In the genomic region with DNA sequence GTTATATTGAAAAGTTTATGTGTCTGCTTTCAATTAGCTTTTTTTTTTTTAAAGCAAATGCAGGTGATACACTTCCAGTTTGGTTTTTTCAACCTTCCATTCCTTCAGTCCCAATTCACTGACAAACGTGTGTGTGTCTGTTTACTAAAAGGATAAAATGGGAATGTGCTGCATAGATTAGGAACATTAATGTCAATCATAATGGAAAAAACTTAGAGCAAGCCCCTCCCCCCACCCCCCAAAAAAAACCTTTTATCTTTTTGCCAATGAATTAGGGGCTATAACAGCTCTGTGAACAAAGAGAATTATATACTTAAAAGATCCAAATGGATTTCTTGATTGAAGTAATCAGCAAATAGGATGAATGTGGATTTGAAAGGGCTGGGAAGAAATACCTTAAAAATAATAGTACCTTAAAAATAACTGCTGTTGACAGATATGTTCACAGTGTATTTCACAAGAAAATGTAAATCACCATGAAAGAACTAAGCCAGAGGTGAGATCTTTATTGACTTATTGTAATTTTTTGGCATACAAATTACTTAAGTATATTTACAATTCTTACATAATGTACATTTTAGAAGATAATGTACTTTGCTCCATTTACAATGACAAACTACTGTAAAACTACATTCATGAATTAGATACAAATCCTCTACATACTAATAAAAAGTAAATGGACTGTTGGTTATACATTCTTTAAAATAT, we compare ENCODE assay signal across 29 cellular contexts.
"Had no signal": no experiment of that assay in that cellular context is flagged by ENCODE, and none has a peak within 500 bp of the region (broad histone marks: within the 10 kb centered on the region; RNA-seq: fewer than 3 reads in every experiment).

No MANE protein-coding gene starts in this region.

- H3K36me3 Mint-ChIP-seq: brain had no signal

- H3K9me3 Mint-ChIP-seq: activated B cell treated with CpG ODN at 0.5 μM for 24 hours; activated CD8-positive, alpha-beta T cell treated with anti-CD3 and anti-CD28 coated beads for 36 hours; activated naive CD8-positive, alpha-beta T cell treated with anti-CD3 and anti-CD28 coated beads, Interleukin-2, amount 10 ng/mL, durations not matched to agents 7 days and 5 days; activated T-cell treated with anti-CD3 and anti-CD28 coated beads, Interleukin-2, amount 50 U/mL, for 4 hours; activated T-helper 17 cell treated with anti-CD3 and anti-CD28 coated beads, Interleukin-2, amount 50 U/mL, for 72 hours; T-helper 1 cell treated with Interleukin-12 subunit alpha and Interleukin-12 subunit beta and Interleukin-4 antibody, amounts not matched to agents 30 μg/mL and 1 μg/mL, for 36 hours; T-helper 2 cell treated with Interferon-gamma antibody and Interleukin-4, amounts not matched to agents 5 μg/mL and 100 μg/mL, for 36 hours had no signal

- H3K4me3 Mint-ChIP-seq: activated B cell treated with CpG ODN at 0.5 μM for 24 hours; activated CD8-positive, alpha-beta T cell treated with anti-CD3 and anti-CD28 coated beads for 36 hours; activated naive CD8-positive, alpha-beta T cell treated with anti-CD3 and anti-CD28 coated beads, Interleukin-2, amount 10 ng/mL, durations not matched to agents 7 days and 5 days; activated T-cell treated with anti-CD3 and anti-CD28 coated beads, Interleukin-2, amount 50 U/mL, for 4 hours; activated T-helper 17 cell treated with anti-CD3 and anti-CD28 coated beads, Interleukin-2, amount 50 U/mL, for 72 hours; T-helper 1 cell treated with Interleukin-12 subunit alpha and Interleukin-12 subunit beta and Interleukin-4 antibody, amounts not matched to agents 30 μg/mL and 1 μg/mL, for 36 hours; T-helper 2 cell treated with Interferon-gamma antibody and Interleukin-4, amounts not matched to agents 5 μg/mL and 100 μg/mL, for 36 hours had no signal

- H3K9me3 ChIP-seq: ascending aorta, breast epithelium, colonic mucosa, esophagus squamous epithelium, gastroesophageal sphincter, heart right ventricle had no signal

- H3K27me3 Mint-ChIP-seq: activated B cell treated with CpG ODN at 0.5 μM for 24 hours; activated CD8-positive, alpha-beta T cell treated with anti-CD3 and anti-CD28 coated beads for 36 hours; activated naive CD8-positive, alpha-beta T cell treated with anti-CD3 and anti-CD28 coated beads, Interleukin-2, amount 10 ng/mL, durations not matched to agents 7 days and 5 days; activated T-helper 17 cell treated with anti-CD3 and anti-CD28 coated beads, Interleukin-2, amount 50 U/mL, for 72 hours had no signal

- ATAC-seq: activated CD4-positive, CD25-positive, alpha-beta regulatory T cell treated with anti-CD3 and anti-CD28 coated beads, Interleukin-2, amount 50 U/mL, for 24 hours; activated CD8-positive, alpha-beta T cell treated with anti-CD3 and anti-CD28 coated beads for 36 hours; activated T-cell treated with anti-CD3 and anti-CD28 coated beads, Interleukin-2, amount 50 U/mL, for 4 hours; activated T-helper 17 cell treated with anti-CD3 and anti-CD28 coated beads, Interleukin-2, amount 50 U/mL, for 72 hours; gastroesophageal sphincter; heart right ventricle had no signal

- H3K27ac Mint-ChIP-seq: activated B cell treated with CpG ODN at 0.5 μM for 24 hours; activated CD8-positive, alpha-beta T cell treated with anti-CD3 and anti-CD28 coated beads for 36 hours; activated naive CD8-positive, alpha-beta T cell treated with anti-CD3 and anti-CD28 coated beads, Interleukin-2, amount 10 ng/mL, durations not matched to agents 7 days and 5 days; brain; T-helper 1 cell treated with Interleukin-12 subunit alpha and Interleukin-12 subunit beta and Interleukin-4 antibody, amounts not matched to agents 30 μg/mL and 1 μg/mL, for 36 hours; T-helper 2 cell treated with Interferon-gamma antibody and Interleukin-4, amounts not matched to agents 5 μg/mL and 100 μg/mL, for 36 hours had no signal

- DNase-seq: activated B cell treated with CpG ODN at 0.5 μM for 24 hours; activated CD4-positive, alpha-beta T cell treated with anti-CD3 and anti-CD28 coated beads for 48 hours; activated CD4-positive, alpha-beta T cell treated with anti-CD3 and anti-CD28 coated beads, Interleukin-2, amount 50 U/mL, for 1 hour; activated CD4-positive, alpha-beta T cell treated with anti-CD3 and anti-CD28 coated beads, Interleukin-2, amount 50 U/mL, for 48 hours; activated CD8-positive, alpha-beta memory T cell treated with anti-CD3 and anti-CD28 coated beads for 24 hours; activated CD8-positive, alpha-beta T cell treated with anti-CD3 and anti-CD28 coated beads for 36 hours; activated effector memory CD4-positive, alpha-beta T cell treated with Interleukin-2 at 50 U/mL for 16 hours; activated gamma-delta T cell treated with Interleukin-2 at 50 U/mL for 16 hours; activated naive CD4-positive, alpha-beta T cell treated with anti-CD3 and anti-CD28 coated beads, Interleukin-2, amount 50 U/mL, for 16 hours; activated naive CD4-positive, alpha-beta T cell treated with Interleukin-2 at 50 U/mL for 16 hours; activated naive CD8-positive, alpha-beta T cell treated with anti-CD3 and anti-CD28 coated beads, Interleukin-2, amount 10 ng/mL, durations not matched to agents 7 days and 5 days; activated T-cell treated with anti-CD3 and anti-CD28 coated beads, Interleukin-2, amount 50 U/mL, for 4 hours; central memory CD4-positive, alpha-beta T cell; cerebellar nuclear complex; colonic mucosa; effector CD8-positive, alpha-beta T cell; esophagus squamous epithelium; foreskin melanocyte; heart right ventricle; T1000; WERI-Rb-1 had no signal
